ENCODE assay signal across 1 cellular context in genomic region chr6:24972551-24972950, GRCh38.
TF ChIP-seq lines count a peak whose summit lies in the region.

No MANE protein-coding gene starts in this region.

TF ChIP-seq in WTC11, 78 proteins besides CTCF, POLR2A, EP300 and RAD21 (continued from another document):
- TF ChIP-seq CDX4 (CRISPR knock-in tag; IDR thresholded peaks at IDR 0.05; ENCODE audit: borderline replicate concordance), result no peak
- TF ChIP-seq TEAD4 (CRISPR knock-in tag; IDR thresholded peaks at IDR 0.05), result no peak
- TF ChIP-seq GRHL2 (CRISPR knock-in tag; IDR thresholded peaks at IDR 0.05; ENCODE audit: insufficient replicate concordance, severe bottlenecking), result no peak
- TF ChIP-seq JAZF1 (CRISPR knock-in tag; IDR thresholded peaks at IDR 0.05), result no peak
- no peak for TF ChIP-seq HMGXB4 (CRISPR knock-in tag; IDR thresholded peaks at IDR 0.05)
- TF ChIP-seq PRDM15 (CRISPR knock-in tag; IDR thresholded peaks at IDR 0.05), result no peak
- TF ChIP-seq MAX (CRISPR knock-in tag; IDR thresholded peaks at IDR 0.05), result no peak
- TF ChIP-seq USF1 (CRISPR knock-in tag; IDR thresholded peaks at IDR 0.05), result no peak
- no peak for TF ChIP-seq FOXJ3 (CRISPR knock-in tag; IDR thresholded peaks at IDR 0.05; ENCODE audit: borderline replicate concordance)
- TF ChIP-seq USF2 (CRISPR knock-in tag; IDR thresholded peaks at IDR 0.05), result no peak
- TF ChIP-seq NFYB (CRISPR knock-in tag; conservative IDR thresholded peaks at IDR 0.05; ENCODE audit: low read depth), result no peak
- no peak for TF ChIP-seq ZNF219 (CRISPR knock-in tag; IDR thresholded peaks at IDR 0.05; ENCODE audit: borderline replicate concordance)
- TF ChIP-seq IRF1 (CRISPR knock-in tag; IDR thresholded peaks at IDR 0.05), result no peak
- TF ChIP-seq STAT6 (CRISPR knock-in tag; conservative IDR thresholded peaks at IDR 0.05; ENCODE audit: low read depth), result no peak
- no peak for TF ChIP-seq KAT7 (CRISPR knock-in tag; IDR thresholded peaks at IDR 0.05; ENCODE audit: borderline replicate concordance)
TF ChIP-seq in WTC11: peak in this region for 0.
